ENCODE assay signal across 28 cellular contexts in genomic region chr5:126527892-126528291, GRCh38.
DNase-seq lines count a peak whose midpoint lies in the region; ATAC-seq and TF ChIP-seq lines count a peak whose summit lies in the region.
"Had no signal": no experiment of that assay in that cellular context is flagged by ENCODE, and none has a peak within 500 bp of the region (broad histone marks: within the 10 kb centered on the region; RNA-seq: fewer than 3 reads in every experiment).

No MANE protein-coding gene starts in this region.

- POLR2A ChIA-PET in PC-9 (lab: Charles Lee; ENCODE audit: unreplicated experiment) (interaction anchor here (0.6 kb wide), 1 partner anchor 135 kb away, joined by 4 read pairs; no protein-coding TSS in a partner anchor), A673 (lab: Charles Lee; ENCODE audit: low non-redundant PET) (no interaction called here)

- H3K4me3 ChIP-seq in GM23248 (no peak overlapping the region), PC-9 (no peak overlapping the region), epithelial cell of esophagus (ENCODE audit: low read length) (no peak overlapping the region), mucosa of descending colon (no peak overlapping the region), A673 (ENCODE audit: low read depth, low read length, poor library complexity, severe bottlenecking) (no peak overlapping the region), H7 (ENCODE audit: insufficient read depth, low read depth, low read length) (no peak overlapping the region)
- H3K4me3 ChIP-seq: adrenal gland, HAP-1, neural progenitor cell, psoas muscle, skin epidermis, thyroid gland had no signal

- H4K20me1 ChIP-seq in GM23248 (ENCODE audit: insufficient read depth) = no peaks in the 10 kb centered on the region
- H4K20me1 ChIP-seq in PC-9 (ENCODE audit: insufficient read depth) = no peaks in the 10 kb centered on the region

- in situ Hi-C loops in GM23248 (cut with MboI) (loop anchor here (25.0 kb wide), 1 partner anchor 516 kb away; no protein-coding TSS in a partner anchor), GM13977 (cut with MboI; ENCODE audit: low pct_unique_long_range_greater_than_20kb, low sequenced_read_pairs, unreplicated experiment) (no loop called here)

- no peaks in the 10 kb centered on the region for H3K36me3 Mint-ChIP-seq in activated CD4-positive, alpha-beta T cell treated with anti-CD3 and anti-CD28 coated beads, Interleukin-2, amount 10 ng/mL, durations not matched to agents 24 days and 14 days (ENCODE audit: low read depth)
- H3K36me3 Mint-ChIP-seq: neural progenitor cell had no signal

- DNase-seq in GM23248 = peak; percentile 54
- peak in 1 of 2 experiments; percentile 78 for DNase-seq in PC-9
- DNase-seq in epithelial cell of esophagus (ENCODE audit: low read depth) = peak; percentile 40
- no peak for DNase-seq in mucosa of descending colon
- no peak for DNase-seq in A673 (ENCODE audit: low spot score)
- no peak for DNase-seq in H7
- no peak for DNase-seq in GM13977 (ENCODE audit: low spot score)
- DNase-seq in activated CD4-positive, alpha-beta T cell treated with anti-CD3 and anti-CD28 coated beads, Interleukin-2, amount 10 ng/mL, durations not matched to agents 24 days and 14 days = no peak
- DNase-seq: activated CD4-positive, alpha-beta T cell treated with anti-CD3 and anti-CD28 coated beads, Interleukin-2, amount 50 U/mL, for 48 hours; activated gamma-delta T cell; adrenal gland; AML-193; central memory CD4-positive, alpha-beta T cell; DMS79; left ventricle myocardium superior; MM.1S; NCI-H146; NCI-H748 treated with DMSO at 0.1 percent for 48 hours; psoas muscle; stimulated activated naive CD4-positive, alpha-beta T cell treated with Interleukin-2 at 50 U/mL for 16 hours; T-helper 2 cell; thyroid gland; WERI-Rb-1 had no signal

- H3K79me2 ChIP-seq in GM23248 (ENCODE audit: insufficient read depth) (no peaks in the 10 kb centered on the region), PC-9 (ENCODE audit: low read depth) (no peaks in the 10 kb centered on the region)

- no peaks in the 10 kb centered on the region for H3K27me3 ChIP-seq in GM23248 (replicated peaks; ENCODE audit: insufficient read depth)
- H3K27me3 ChIP-seq in PC-9 (ENCODE audit: insufficient read depth, low read depth) = no peaks in the 10 kb centered on the region
- no peaks in the 10 kb centered on the region for H3K27me3 ChIP-seq in A673 (replicated peaks; ENCODE audit: insufficient read depth, low read depth, low read length, poor library complexity)
- H3K27me3 ChIP-seq in H7 (ENCODE audit: control insufficient read depth, insufficient read depth, low read length) = no peaks in the 10 kb centered on the region
- H3K27me3 ChIP-seq: adrenal gland, neural progenitor cell, thyroid gland had no signal

- ATAC-seq in mucosa of descending colon = peak; percentile 93
- ATAC-seq: esophagus mucosa, left ventricle myocardium superior, Panc1, psoas muscle had no signal

- H3K9me3 ChIP-seq in GM23248 (ENCODE audit: low read depth) (no peaks in the 10 kb centered on the region), PC-9 (ENCODE audit: insufficient read depth, low read depth) (no peaks in the 10 kb centered on the region), mucosa of descending colon (no peaks in the 10 kb centered on the region), A673 (ENCODE audit: low read depth, low read length, poor library complexity, severe bottlenecking) (no peaks in the 10 kb centered on the region)
- H3K9me3 ChIP-seq: adrenal gland, psoas muscle, thyroid gland had no signal

- no peaks in the 10 kb centered on the region for H3K9me3 Mint-ChIP-seq in activated CD4-positive, alpha-beta T cell treated with anti-CD3 and anti-CD28 coated beads, Interleukin-2, amount 10 ng/mL, durations not matched to agents 24 days and 14 days

- H3F3A ChIP-seq in GM23248 (ENCODE audit: insufficient read depth) = no peaks in the 10 kb centered on the region
- no peaks in the 10 kb centered on the region for H3F3A ChIP-seq in PC-9 (ENCODE audit: insufficient read depth, low read depth)

- H3K36me3 ChIP-seq in GM23248 (ENCODE audit: low read depth) (no peaks in the 10 kb centered on the region), PC-9 (ENCODE audit: low read depth) (no peaks in the 10 kb centered on the region), mucosa of descending colon (ENCODE audit: low read depth) (no peaks in the 10 kb centered on the region), A673 (ENCODE audit: insufficient read depth, low read length, poor library complexity, severe bottlenecking) (no peaks in the 10 kb centered on the region), H7 (replicated peaks; ENCODE audit: control insufficient read depth, insufficient read depth, low read length) (no peaks in the 10 kb centered on the region)
- H3K36me3 ChIP-seq: adrenal gland, HAP-1, neural progenitor cell, thyroid gland, WERI-Rb-1 had no signal

- H3K27me3 Mint-ChIP-seq in activated CD4-positive, alpha-beta T cell treated with anti-CD3 and anti-CD28 coated beads, Interleukin-2, amount 10 ng/mL, durations not matched to agents 24 days and 14 days = peaks cover 1% of the 10 kb centered on the region

- intact Hi-C loops in PC-9 (cut with micrococcal nuclease; ENCODE audit: unreplicated experiment) = no loop called here
- intact Hi-C loops in mucosa of descending colon (cut with DNase I, micrococcal nuclease) = no loop called here
- intact Hi-C loops in A673 (cut with micrococcal nuclease; ENCODE audit: unreplicated experiment) = no loop called here
- intact Hi-C loops in activated CD4-positive, alpha-beta T cell treated with anti-CD3 and anti-CD28 coated beads, Interleukin-2, amount 10 ng/mL, durations not matched to agents 24 days and 14 days (cut with micrococcal nuclease) = no loop called here

- H3K4me1 ChIP-seq in GM23248 (ENCODE audit: insufficient read depth) (peaks cover 12% of the 10 kb centered on the region; the same call in 1 of the 2 replicates), PC-9 (replicated peaks; ENCODE audit: insufficient read depth) (no peaks in the 10 kb centered on the region; the same call in 1 of the 2 replicates), mucosa of descending colon (ENCODE audit: low read depth) (peaks cover 7% of the 10 kb centered on the region), A673 (ENCODE audit: insufficient read depth, low read length, poor library complexity, severe bottlenecking) (peaks cover 9% of the 10 kb centered on the region)
- H3K4me1 ChIP-seq: psoas muscle had no signal

- BruUV-seq in PC-9 (replicated peaks; lab: Mats Ljungman, UMichigan) (no TSS peak), A673 (replicated peaks; lab: Mats Ljungman, UMichigan) (no TSS peak)

- TF ChIP-seq CTCF in PC-9 (conservative IDR thresholded peaks at IDR 0.05) (no peak), epithelial cell of esophagus (IDR thresholded peaks at IDR 0.05; ENCODE audit: insufficient read depth, low read depth, low read length, missing control alignments) (no peak), mucosa of descending colon (IDR thresholded peaks at IDR 0.05) (no peak), A673 (conservative IDR thresholded peaks at IDR 0.05; ENCODE audit: low read depth, low read length) (no peak), GM13977 (IDR thresholded peaks at IDR 0.05; ENCODE audit: extremely low read depth, insufficient read depth, missing control alignments) (no peak)

- H3K27ac Mint-ChIP-seq in activated CD4-positive, alpha-beta T cell treated with anti-CD3 and anti-CD28 coated beads, Interleukin-2, amount 10 ng/mL, durations not matched to agents 24 days and 14 days = no peak overlapping the region
- H3K27ac Mint-ChIP-seq: neural progenitor cell had no signal

- H3K27ac ChIP-seq in GM23248 = 0 out of 2 replicates have a peak overlapping the region, but pooled peaks have one; percentile 6
- H3K27ac ChIP-seq in PC-9 = peak overlapping the region; percentile 46; the same call in 1 of the 2 replicates
- H3K27ac ChIP-seq in A673 (ENCODE audit: low read depth, low read length, poor library complexity, severe bottlenecking) = no peak overlapping the region
- H3K27ac ChIP-seq: neural progenitor cell, psoas muscle, skin epidermis, WERI-Rb-1 had no signal

- H3K4me3 Mint-ChIP-seq in activated CD4-positive, alpha-beta T cell treated with anti-CD3 and anti-CD28 coated beads, Interleukin-2, amount 10 ng/mL, durations not matched to agents 24 days and 14 days = no peak overlapping the region
- H3K4me3 Mint-ChIP-seq: neural progenitor cell had no signal

- CTCF ChIA-PET in PC-9 (lab: Charles Lee) = no interaction called here
- CTCF ChIA-PET in A673 (lab: Charles Lee) = no interaction called here

- H3K4me2 ChIP-seq in GM23248 (ENCODE audit: unreplicated experiment) (no peak overlapping the region), PC-9 (no peak overlapping the region)
- H3K4me2 ChIP-seq: neural progenitor cell had no signal

- no peaks in the 10 kb centered on the region for H3K4me1 Mint-ChIP-seq in activated CD4-positive, alpha-beta T cell treated with anti-CD3 and anti-CD28 coated beads, Interleukin-2, amount 10 ng/mL, durations not matched to agents 24 days and 14 days

- no peaks in the 10 kb centered on the region for H3K9me2 ChIP-seq in GM23248 (ENCODE audit: insufficient read depth)
- H3K9me2 ChIP-seq in PC-9 (ENCODE audit: insufficient read depth) = no peaks in the 10 kb centered on the region

- no peak overlapping the region for H3K9ac ChIP-seq in GM23248
- H3K9ac ChIP-seq: neural progenitor cell had no signal

- H2AFZ ChIP-seq in GM23248 = peak overlapping the region; percentile 34; the same call in 1 of the 2 replicates
- H2AFZ ChIP-seq in PC-9 = no peak overlapping the region; the same call in 1 of the 2 replicates
- H2AFZ ChIP-seq: neural progenitor cell had no signal

Comparison
In these comparisons a context has a peak if more than half of its experiments do, and no peak if none do; other contexts are left out.
1. DNase-seq: peak in GM23248 (single experiment) and epithelial cell of esophagus (single experiment); none in mucosa of descending colon (0 of 3), A673 (single experiment), H7 (single experiment), GM13977 (single experiment) and activated CD4-positive, alpha-beta T cell treated with anti-CD3 and anti-CD28 coated beads, Interleukin-2, amount 10 ng/mL, durations not matched to agents 24 days and 14 days (single experiment).